ENCODE assay signal across 8 cellular contexts in genomic region chr2:127067620-127068350, GRCh38. TPM values are rescaled to one million over a fixed set of nuclear protein-coding genes. Genes with fewer than 3 reads are reported as not detected.
DNase-seq lines count a peak whose midpoint lies in the region; ATAC-seq and TF ChIP-seq lines count a peak whose summit lies in the region.

No MANE protein-coding gene starts in this region.

- DNase-seq in BJ (ENCODE audit: low read depth) (no peak), GM19238 (ENCODE audit: insufficient read length, low spot score) (peak; percentile 75), NCI-H2196 treated with DMSO at 0.1 percent for 48 hours (lab: John Stamatoyannopoulos, UW; ENCODE audit: unreplicated experiment) (peak; percentile 38), mucosa of gallbladder (ENCODE audit: low spot score) (peak; percentile 82), cortex of kidney (lab: John Stamatoyannopoulos, UW) (no peak)
- peak; percentile 72 for DNase-seq in activated CD8-positive, alpha-beta memory T cell treated with anti-CD3 and anti-CD28 coated beads, Interleukin-2, amount 50 U/mL, for 4 hours
- DNase-seq in effector memory CD8-positive, alpha-beta T cell: peak; percentile 67 to 72 (median 69)
- peak; percentile 49 for DNase-seq in stimulated activated naive B cell treated with anti-CD40 and anti-IgM and Interleukin-4, amounts not matched to agents 10 μg/mL and 1 μg/mL and 100 μg/mL, for 72 hours

- peaks cover 12% of the 10 kb centered on the region for H3K36me3 ChIP-seq in BJ (ENCODE audit: control insufficient read depth, insufficient read depth, low read length)

- H3K9me3 Mint-ChIP-seq in effector memory CD8-positive, alpha-beta T cell: no peaks in the 10 kb centered on the region
- no peaks in the 10 kb centered on the region for H3K9me3 Mint-ChIP-seq in stimulated activated naive B cell treated with anti-CD40 and anti-IgM and Interleukin-4, amounts not matched to agents 10 μg/mL and 1 μg/mL and 100 μg/mL, for 72 hours

- peak; percentile 91 for TF ChIP-seq CTCF in BJ (IDR thresholded peaks at IDR 0.05; ENCODE audit: insufficient read depth, low read depth, low read length)

- H3K4me3 ChIP-seq in BJ (ENCODE audit: low read depth, low read length): no peak overlapping the region

- H3K4me1 Mint-ChIP-seq in effector memory CD8-positive, alpha-beta T cell (ENCODE audit: low read depth in 2 of 2): peaks cover 41 to 42% of the 10 kb centered on the region in 2 donors
- H3K4me1 Mint-ChIP-seq in stimulated activated naive B cell treated with anti-CD40 and anti-IgM and Interleukin-4, amounts not matched to agents 10 μg/mL and 1 μg/mL and 100 μg/mL, for 72 hours: peaks cover 37 to 51% of the 10 kb centered on the region in 2 donors

- H3K27me3 Mint-ChIP-seq in effector memory CD8-positive, alpha-beta T cell: no peaks in the 10 kb centered on the region
- H3K27me3 Mint-ChIP-seq in stimulated activated naive B cell treated with anti-CD40 and anti-IgM and Interleukin-4, amounts not matched to agents 10 μg/mL and 1 μg/mL and 100 μg/mL, for 72 hours: no peaks in the 10 kb centered on the region

- peak overlapping the region; percentile 71 to 90 for H3K27ac Mint-ChIP-seq in effector memory CD8-positive, alpha-beta T cell
- no peak overlapping the region for H3K27ac Mint-ChIP-seq in stimulated activated naive B cell treated with anti-CD40 and anti-IgM and Interleukin-4, amounts not matched to agents 10 μg/mL and 1 μg/mL and 100 μg/mL, for 72 hours

- no peak overlapping the region for H3K4me3 Mint-ChIP-seq in effector memory CD8-positive, alpha-beta T cell
- H3K4me3 Mint-ChIP-seq in stimulated activated naive B cell treated with anti-CD40 and anti-IgM and Interleukin-4, amounts not matched to agents 10 μg/mL and 1 μg/mL and 100 μg/mL, for 72 hours: no peak overlapping the region

- POLR2A ChIA-PET in BJ (lab: Charles Lee): interaction anchor here (0.6 kb wide), 1 partner anchor 72 kb away, joined by 3 read pairs; no protein-coding TSS in a partner anchor

- H3K27me3 ChIP-seq in BJ (ENCODE audit: control insufficient read depth, insufficient read depth, low read length): no peaks in the 10 kb centered on the region

- H3K36me3 Mint-ChIP-seq in effector memory CD8-positive, alpha-beta T cell (ENCODE audit: insufficient read depth): peaks cover 56% of the 10 kb centered on the region
- H3K36me3 Mint-ChIP-seq in stimulated activated naive B cell treated with anti-CD40 and anti-IgM and Interleukin-4, amounts not matched to agents 10 μg/mL and 1 μg/mL and 100 μg/mL, for 72 hours: peaks cover 27 to 58% of the 10 kb centered on the region in 2 donors

- CTCF ChIA-PET in BJ (lab: Yijun Ruan, JAX): interaction anchor here (0.5 to 2.2 kb wide), 19 partner anchors 9 to 193 kb away, joined by 3 to 20 read pairs (median 4); no protein-coding TSS in a partner anchor

- peak; percentile 69 for ATAC-seq in effector memory CD8-positive, alpha-beta T cell (replicated peaks)
- ATAC-seq in stimulated activated naive B cell treated with anti-CD40 and anti-IgM and Interleukin-4, amounts not matched to agents 10 μg/mL and 1 μg/mL and 100 μg/mL, for 72 hours (replicated peaks): peak; percentile 30 to 55

RNA-seq across cellular contexts. Expression of gene BIN1, which starts 39.2 kb away (rescaled TPM):
- polyA plus RNA-seq in BJ (2011; rRNA removed): 27.7 and 37.6 TPM in 2 replicates
- polyA minus RNA-seq in BJ (2011; rRNA and poly(A)+ RNA removed): 15.0 and 24.9 TPM in 2 replicates
- 131 TPM for total RNA-seq in mucosa of gallbladder

Comparison
In these comparisons a context has a peak if more than half of its experiments do, and no peak if none do; other contexts are left out.
1. DNase-seq: peak in GM19238 (single experiment), NCI-H2196 treated with DMSO at 0.1 percent for 48 hours (single experiment), activated CD8-positive, alpha-beta memory T cell treated with anti-CD3 and anti-CD28 coated beads, Interleukin-2, amount 50 U/mL, for 4 hours (single experiment), effector memory CD8-positive, alpha-beta T cell (3 of 3), mucosa of gallbladder (single experiment) and stimulated activated naive B cell treated with anti-CD40 and anti-IgM and Interleukin-4, amounts not matched to agents 10 μg/mL and 1 μg/mL and 100 μg/mL, for 72 hours (single experiment); none in BJ (single experiment) and cortex of kidney (single experiment).